Comparison of ENCODE assay signal across 1 cellular context in the genomic region with DNA sequence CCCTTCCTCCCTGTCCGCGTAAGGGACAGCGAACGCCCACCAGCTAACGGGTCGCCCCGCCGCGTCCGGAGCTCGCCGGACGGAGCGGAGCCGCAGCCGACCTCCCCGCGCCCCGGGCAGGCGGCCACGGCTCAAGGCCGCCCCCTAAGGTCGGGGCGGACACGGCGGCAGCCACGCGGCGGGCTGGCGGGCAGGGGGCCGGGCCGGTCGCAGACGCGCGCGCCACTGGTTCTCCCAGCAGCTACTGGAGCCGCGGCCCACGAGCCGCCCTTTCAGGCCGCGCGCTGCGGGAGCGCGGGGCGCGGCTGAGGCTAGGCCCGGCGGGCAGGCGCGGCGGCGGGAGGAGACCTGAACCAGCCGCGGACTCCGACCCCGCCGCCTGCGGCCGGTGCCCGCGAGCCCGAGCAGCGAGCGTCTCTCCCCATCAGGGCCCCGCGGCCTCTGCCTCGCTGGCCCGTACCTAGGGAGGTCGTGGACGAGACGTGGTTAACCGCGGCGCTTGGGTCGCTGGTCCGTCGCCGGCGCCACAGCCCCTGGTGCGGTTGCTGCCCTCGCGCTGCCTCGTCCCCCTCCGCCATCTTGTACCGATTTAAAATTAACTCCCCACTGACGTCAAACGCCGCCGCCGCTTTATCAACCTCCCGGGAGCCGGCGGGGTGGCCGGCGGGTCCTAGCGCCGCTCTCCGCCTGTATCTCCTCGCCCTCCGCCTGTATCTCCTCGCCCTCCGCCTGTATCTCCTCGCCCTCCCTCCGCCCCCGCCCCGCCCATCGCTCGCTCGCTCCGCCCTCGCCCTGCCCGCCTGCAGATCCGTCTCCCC.
TF ChIP-seq lines count a peak whose summit lies in the region.

A gene (minus strand): TSS at position 591 of the 818 bp plus-strand sequence. CDS start 13 bp downstream, at position 578.

TF ChIP-seq in WTC11, 78 proteins besides CTCF, POLR2A, EP300 and RAD21 (continued from another document):
- TF ChIP-seq, protein P1, sequence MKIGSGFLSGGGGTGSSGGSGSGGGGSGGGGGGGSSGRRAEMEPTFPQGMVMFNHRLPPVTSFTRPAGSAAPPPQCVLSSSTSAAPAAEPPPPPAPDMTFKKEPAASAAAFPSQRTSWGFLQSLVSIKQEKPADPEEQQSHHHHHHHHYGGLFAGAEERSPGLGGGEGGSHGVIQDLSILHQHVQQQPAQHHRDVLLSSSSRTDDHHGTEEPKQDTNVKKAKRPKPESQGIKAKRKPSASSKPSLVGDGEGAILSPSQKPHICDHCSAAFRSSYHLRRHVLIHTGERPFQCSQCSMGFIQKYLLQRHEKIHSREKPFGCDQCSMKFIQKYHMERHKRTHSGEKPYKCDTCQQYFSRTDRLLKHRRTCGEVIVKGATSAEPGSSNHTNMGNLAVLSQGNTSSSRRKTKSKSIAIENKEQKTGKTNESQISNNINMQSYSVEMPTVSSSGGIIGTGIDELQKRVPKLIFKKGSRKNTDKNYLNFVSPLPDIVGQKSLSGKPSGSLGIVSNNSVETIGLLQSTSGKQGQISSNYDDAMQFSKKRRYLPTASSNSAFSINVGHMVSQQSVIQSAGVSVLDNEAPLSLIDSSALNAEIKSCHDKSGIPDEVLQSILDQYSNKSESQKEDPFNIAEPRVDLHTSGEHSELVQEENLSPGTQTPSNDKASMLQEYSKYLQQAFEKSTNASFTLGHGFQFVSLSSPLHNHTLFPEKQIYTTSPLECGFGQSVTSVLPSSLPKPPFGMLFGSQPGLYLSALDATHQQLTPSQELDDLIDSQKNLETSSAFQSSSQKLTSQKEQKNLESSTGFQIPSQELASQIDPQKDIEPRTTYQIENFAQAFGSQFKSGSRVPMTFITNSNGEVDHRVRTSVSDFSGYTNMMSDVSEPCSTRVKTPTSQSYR (CRISPR knock-in tag; IDR thresholded peaks at IDR 0.05), result no peak
- no peak for TF ChIP-seq ZNF263 (CRISPR knock-in tag; IDR thresholded peaks at IDR 0.05; ENCODE audit: low read depth)
